Comparison of ENCODE assay signal across 17 cellular contexts in the genomic region with DNA sequence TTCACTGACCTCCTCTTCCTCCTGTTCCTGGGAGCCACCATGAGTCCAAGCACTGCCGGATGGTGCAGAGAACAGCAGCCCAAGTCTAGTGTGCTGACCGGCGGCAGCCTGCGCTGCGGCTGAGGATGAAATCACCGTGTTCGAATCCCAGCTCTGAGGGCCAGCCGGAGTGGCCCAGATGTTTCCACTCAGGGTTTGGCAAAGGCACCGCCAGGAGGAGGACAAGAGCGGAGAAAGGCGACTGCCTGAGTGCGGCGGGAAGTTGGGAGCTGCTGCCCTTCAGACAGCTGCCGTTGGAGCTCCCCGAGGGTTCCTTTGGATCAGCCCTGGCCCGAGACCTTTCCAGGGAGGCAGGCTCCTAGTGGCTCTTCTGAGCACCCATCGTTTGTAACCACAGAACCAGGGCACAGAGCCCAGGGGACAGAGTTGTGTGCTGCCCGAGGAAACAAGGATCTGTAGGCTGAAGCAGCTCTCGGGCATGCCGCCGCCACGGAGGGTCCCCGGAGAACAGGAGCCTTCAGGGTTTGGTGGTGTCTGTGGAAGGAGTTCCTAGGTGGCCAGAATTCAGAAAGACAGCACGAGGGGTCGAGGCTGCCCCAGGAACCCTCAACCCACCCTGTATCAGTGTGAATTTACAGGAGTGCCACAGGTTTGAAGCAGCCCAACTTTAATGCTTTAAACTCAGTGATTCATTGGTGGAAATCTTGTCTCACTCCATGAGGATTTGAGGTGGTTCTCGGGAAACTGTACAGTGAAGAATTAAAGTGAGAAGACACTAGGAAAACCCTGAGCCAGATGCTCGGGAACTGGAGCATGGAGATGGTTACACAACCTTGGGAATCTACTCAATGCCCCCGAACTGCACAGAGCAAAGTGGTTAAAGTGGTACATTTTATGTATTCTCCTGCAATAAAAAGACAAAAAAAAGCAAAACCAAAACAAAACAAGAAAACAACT.
DNase-seq lines count a peak whose midpoint lies in the region; ATAC-seq, FAIRE-seq and TF ChIP-seq lines count a peak whose summit lies in the region.
"Had no signal": no experiment of that assay in that cellular context is flagged by ENCODE, and none has a peak within 500 bp of the region (broad histone marks: within the 10 kb centered on the region; RNA-seq: fewer than 3 reads in every experiment).

No MANE protein-coding gene starts in this region.

- peaks cover 4% of the 10 kb centered on the region for H3K36me3 Mint-ChIP-seq in chondrocyte (ENCODE audit: low read depth)
- H3K36me3 Mint-ChIP-seq: CD8-positive, alpha-beta T cell had no signal

- ATAC-seq in right cardiac atrium (peak; percentile 74 to 83), HG02571 (IDR thresholded peaks at IDR 0.05; ENCODE audit: unreplicated experiment) (no peak), GM19463 (IDR thresholded peaks at IDR 0.05; ENCODE audit: unreplicated experiment) (no peak)
- ATAC-seq: CD8-positive, alpha-beta T cell; effector memory CD8-positive, alpha-beta T cell had no signal

- H3K27ac Mint-ChIP-seq in chondrocyte (ENCODE audit: unreplicated experiment), result no peak overlapping the region
- H3K27ac Mint-ChIP-seq: activated T-helper 1 cell treated with anti-CD3 and anti-CD28 coated beads, Interleukin-12 subunit alpha, Interleukin-12 subunit beta, Interleukin-2, Interleukin-4 antibody, amounts not matched to agents 30 ng/mL and 10 ng/mL and 1 ng/mL, durations not matched to agents 14 hours and 24 hours and 36 hours; CD8-positive, alpha-beta T cell; effector memory CD8-positive, alpha-beta T cell had no signal

- H3K27me3 ChIP-seq in BLaER1 treated with 17β-estradiol and CSF1 and Interleukin-3, amounts not matched to agents 10 nM and 100 nM, result peaks cover 0 to 36% (median 13%) of the 10 kb centered on the region in 11 experiments; a peak in 14 of 22 replicates
- H3K27me3 ChIP-seq in right cardiac atrium (ENCODE audit: control insufficient read depth, insufficient read depth) (no peaks in the 10 kb centered on the region), skeletal muscle tissue (ENCODE audit: control insufficient read depth in 3 of 3, insufficient read depth in 3 of 3, low read length in 3 of 3) (peaks cover 18 to 33% (median 29%) of the 10 kb centered on the region in 3 donors), small intestine (ENCODE audit: control insufficient read depth in 2 of 2, insufficient read depth in 2 of 2, low read length in 2 of 2) (no peaks in the 10 kb centered on the region)

- peak overlapping the region in 9 of 11 experiments; percentile 35 to 72 (median 66); a peak in 18 of 22 replicates for H3K4me2 ChIP-seq in BLaER1 treated with 17β-estradiol and CSF1 and Interleukin-3, amounts not matched to agents 10 nM and 100 nM

- WGBS in right cardiac atrium, result 63% methylated on average over 28 of the region's 28 CpGs
- WGBS in small intestine, 3 donors, result 65 to 81% (median 75%) methylated on average over 28 of the region's 28 CpGs

- H3K4me1 Mint-ChIP-seq in chondrocyte (ENCODE audit: low read depth), result peaks cover 4% of the 10 kb centered on the region

- FAIRE-seq in small intestine (lab: Jason Lieb, UNC), result no peak
- FAIRE-seq: astrocyte, GM18507 had no signal

- no peaks in the 10 kb centered on the region for H3K27me3 Mint-ChIP-seq in chondrocyte (ENCODE audit: low read depth)

- peaks cover 0 to 55% (median 43%) of the 10 kb centered on the region in 10 experiments; a peak in 17 of 20 replicates for H3K4me1 ChIP-seq in BLaER1 treated with 17β-estradiol and CSF1 and Interleukin-3, amounts not matched to agents 10 nM and 100 nM
- H3K4me1 ChIP-seq in right cardiac atrium (ENCODE audit: control insufficient read depth, insufficient read depth, low read length) (no peaks in the 10 kb centered on the region), skeletal muscle tissue (ENCODE audit: control insufficient read depth in 3 of 3, insufficient read depth in 3 of 3, low read length in 3 of 3) (no peaks in the 10 kb centered on the region), small intestine (ENCODE audit: control insufficient read depth in 2 of 2, insufficient read depth in 1 of 2, low read depth in 1 of 2, low read length in 1 of 2) (no peaks in the 10 kb centered on the region)

- no peaks in the 10 kb centered on the region; a peak in 1 of 22 replicates for H3K36me3 ChIP-seq in BLaER1 treated with 17β-estradiol and CSF1 and Interleukin-3, amounts not matched to agents 10 nM and 100 nM
- H3K36me3 ChIP-seq in skeletal muscle tissue (ENCODE audit: control insufficient read depth in 3 of 3, insufficient read depth in 3 of 3, low read length in 3 of 3) (no peaks in the 10 kb centered on the region), small intestine (ENCODE audit: control insufficient read depth in 2 of 2, insufficient read depth in 2 of 2, low read length in 2 of 2) (no peaks in the 10 kb centered on the region)

- intact Hi-C loops in right cardiac atrium (cut with DNase I), result no loop called here

- H3K9me3 ChIP-seq in BLaER1 treated with 17β-estradiol and CSF1 and Interleukin-3, amounts not matched to agents 10 nM and 100 nM (replicated peaks in 1 of 11), result peaks cover 17 to 36% (median 20%) of the 10 kb centered on the region in 11 experiments
- H3K9me3 ChIP-seq in right cardiac atrium (ENCODE audit: control insufficient read depth, low read length) (peaks cover 4% of the 10 kb centered on the region), skeletal muscle tissue (ENCODE audit: control insufficient read depth in 3 of 3, low read length in 3 of 3) (peaks cover 2 to 10% (median 6%) of the 10 kb centered on the region in 3 donors), small intestine (ENCODE audit: control insufficient read depth, low read depth) (no peaks in the 10 kb centered on the region)

- no peaks in the 10 kb centered on the region for H4K20me1 ChIP-seq in BLaER1 treated with 17β-estradiol and CSF1 and Interleukin-3, amounts not matched to agents 10 nM and 100 nM

- no peak for TF ChIP-seq CTCF in chondrocyte (IDR thresholded peaks at IDR 0.05)

- peak; percentile 68 for DNase-seq in chondrocyte (ENCODE audit: low spot score)
- DNase-seq in right cardiac atrium, result peak; percentile 83 to 91 (median 89)
- DNase-seq in RPMI8226, result no peak
- no peak for DNase-seq in small intestine
- DNase-seq: activated CD4-positive, alpha-beta T cell treated with anti-CD3 and anti-CD28 coated beads for 48 hours; CD8-positive, alpha-beta T cell; effector memory CD8-positive, alpha-beta T cell; GDM1; stimulated activated CD4-positive, alpha-beta T cell treated with anti-CD3 and anti-CD28 coated beads, Interleukin-2, amount 100 ng/mL, for 24 hours; T-helper 1 cell had no signal

- peaks cover 13% of the 10 kb centered on the region for H3K9me3 Mint-ChIP-seq in chondrocyte (ENCODE audit: low read depth)
- H3K9me3 Mint-ChIP-seq: activated T-helper 1 cell treated with anti-CD3 and anti-CD28 coated beads, Interleukin-12 subunit alpha, Interleukin-12 subunit beta, Interleukin-2, Interleukin-4 antibody, amounts not matched to agents 30 ng/mL and 10 ng/mL and 1 ng/mL, durations not matched to agents 14 hours and 24 hours and 36 hours; effector memory CD8-positive, alpha-beta T cell had no signal

- no peak overlapping the region for H3K4me3 ChIP-seq in BLaER1 treated with 17β-estradiol and CSF1 and Interleukin-3, amounts not matched to agents 10 nM and 100 nM
- H3K4me3 ChIP-seq in right cardiac atrium (ENCODE audit: low read length) (no peak overlapping the region), skeletal muscle tissue (ENCODE audit: low read length in 3 of 3) (no peak overlapping the region), small intestine (ENCODE audit: low read depth in 1 of 2, low read length in 2 of 2) (no peak overlapping the region)

- H3K27ac ChIP-seq in BLaER1 treated with 17β-estradiol and CSF1 and Interleukin-3, amounts not matched to agents 10 nM and 100 nM, result peak overlapping the region in 1 of 11 experiments; percentile 16; a peak in 1 of 22 replicates
- H3K27ac ChIP-seq in right cardiac atrium (ENCODE audit: low read length) (peak overlapping the region; percentile 21), skeletal muscle tissue (ENCODE audit: low read depth, low read length) (peak overlapping the region; percentile 47), small intestine (ENCODE audit: low read depth in 1 of 2, low read length in 1 of 2) (peak overlapping the region in 1 of 2 donors; percentile 59)

- peak overlapping the region in 3 of 11 experiments; percentile 14 to 45 (median 41); a peak in 4 of 22 replicates for H3K9ac ChIP-seq in BLaER1 treated with 17β-estradiol and CSF1 and Interleukin-3, amounts not matched to agents 10 nM and 100 nM
- peak overlapping the region in 1 of 3 donors; percentile 33 for H3K9ac ChIP-seq in skeletal muscle tissue (ENCODE audit: low read depth in 1 of 3, low read length in 3 of 3)

- no peak overlapping the region for H3K4me3 Mint-ChIP-seq in chondrocyte (ENCODE audit: unreplicated experiment)
- H3K4me3 Mint-ChIP-seq: activated T-helper 1 cell treated with anti-CD3 and anti-CD28 coated beads, Interleukin-12 subunit alpha, Interleukin-12 subunit beta, Interleukin-2, Interleukin-4 antibody, amounts not matched to agents 30 ng/mL and 10 ng/mL and 1 ng/mL, durations not matched to agents 14 hours and 24 hours and 36 hours; CD8-positive, alpha-beta T cell; effector memory CD8-positive, alpha-beta T cell had no signal

Comparison
In these comparisons a context has a peak if more than half of its experiments do, and no peak if none do; other contexts are left out.
1. DNase-seq: peak in chondrocyte (single experiment) and right cardiac atrium (3 of 3); none in RPMI8226 (single experiment) and small intestine (single experiment).
2. ATAC-seq: peak in right cardiac atrium (2 of 2); none in HG02571 (single experiment) and GM19463 (single experiment).